1 cellular context compared by ENCODE assay signal in genomic region chr7:107857541-107857912, GRCh38.
A peak's percentile ranks its signal among the peaks of the same experiment; 100 is the strongest.
TF ChIP-seq lines count a peak whose summit lies in the region.

No MANE protein-coding gene starts in this region.

TF ChIP-seq in endothelial cell of umbilical vein, 7 proteins besides CTCF, POLR2A, EP300 and RAD21:
- no peak for TF ChIP-seq MYC (IDR thresholded peaks at IDR 0.05; ENCODE audit: low read depth, low read length)
- TF ChIP-seq FOS (IDR thresholded peaks at IDR 0.05; ENCODE audit: borderline replicate concordance, insufficient read depth, low read length): peak; percentile 6
- no peak for TF ChIP-seq MAX (IDR thresholded peaks at IDR 0.05; ENCODE audit: insufficient read depth, insufficient read length)
- TF ChIP-seq GATA2 (IDR thresholded peaks at IDR 0.05; ENCODE audit: insufficient read depth, insufficient read length, low read depth, low read length): peak; percentile 14
TF ChIP-seq in endothelial cell of umbilical vein: peak in this region for 2.
